ENCODE assay signal across 17 cellular contexts in the genomic region with DNA sequence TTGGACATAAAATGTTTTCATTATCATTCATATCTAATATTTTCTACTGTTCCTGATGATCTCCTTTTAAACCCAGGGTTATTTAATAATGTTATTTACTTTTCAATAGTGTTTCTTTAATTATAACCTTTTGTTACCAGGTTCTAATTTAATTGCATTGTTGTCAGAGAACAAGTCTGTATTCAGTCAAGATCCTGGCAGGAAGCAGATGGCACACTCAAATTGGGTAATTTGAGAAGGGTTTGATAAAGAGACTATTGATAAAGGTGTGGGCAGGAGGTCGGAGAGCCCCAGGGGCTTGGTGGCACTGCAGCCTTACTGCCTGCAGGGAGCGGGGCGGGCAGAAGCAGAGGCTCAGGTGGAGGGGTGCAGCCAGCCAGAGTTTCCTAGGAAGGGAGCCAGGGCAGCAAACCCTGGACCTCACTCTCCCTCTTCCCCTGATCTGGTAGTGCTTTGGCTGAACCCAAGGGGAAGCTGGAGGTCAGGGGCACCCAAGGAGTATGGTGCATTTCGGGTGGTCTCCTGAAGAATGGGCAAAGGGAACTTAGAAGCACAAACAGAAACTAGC. TPM values are rescaled to one million over a fixed set of nuclear protein-coding genes. Genes with fewer than 3 reads are reported as not detected.
DNase-seq lines count a peak whose midpoint lies in the region; TF ChIP-seq lines count a peak whose summit lies in the region.
"Had no signal": no experiment of that assay in that cellular context is flagged by ENCODE, and none has a peak within 500 bp of the region (broad histone marks: within the 10 kb centered on the region; RNA-seq: fewer than 3 reads in every experiment).

No MANE protein-coding gene starts in this region.

- in situ Hi-C loops in KBM-7 (cut with MboI; ENCODE audit: low pct_unique_long_range_greater_than_20kb, low sequenced_read_pairs), result no loop called here

- no peak for TF ChIP-seq CTCF in osteoblast (IDR thresholded peaks at IDR 0.05; ENCODE audit: extremely low read depth, low read depth, low read length)

- H3K4me1 ChIP-seq in osteoblast (ENCODE audit: insufficient read depth, low read length), result no peaks in the 10 kb centered on the region
- H3K4me1 ChIP-seq: adrenal gland, foreskin keratinocyte had no signal

- no peaks in the 10 kb centered on the region for H4K20me1 ChIP-seq in osteoblast (ENCODE audit: insufficient read depth, low read length)

- no peak overlapping the region for H3K4me3 ChIP-seq in osteoblast (ENCODE audit: insufficient read depth, low read length)
- H3K4me3 ChIP-seq: adrenal gland, lower lobe of right lung, vagina had no signal

- DNase-seq in activated CD8-positive, alpha-beta memory T cell treated with anti-CD3 and anti-CD28 coated beads, Interleukin-2, amount 50 U/mL, for 48 hours, result peak; percentile 42
- DNase-seq in activated CD8-positive, alpha-beta memory T cell treated with anti-CD3 and anti-CD28 coated beads for 24 hours, result no peak
- DNase-seq in NCI-H1930 (lab: John Stamatoyannopoulos, UW) (peak; percentile 14 to 50), SK-N-DZ (ENCODE audit: low spot score) (peak; percentile 56), osteoblast (ENCODE audit: insufficient read length, low spot score, missing footprints) (peak; percentile 71), ureter (ENCODE audit: low spot score) (no peak), KBM-7 (no peak)
- no peak for DNase-seq in activated CD4-positive, alpha-beta T cell treated with anti-CD3 and anti-CD28 coated beads, Interleukin-2, amount 50 U/mL, for 48 hours
- DNase-seq: activated CD4-positive, alpha-beta T cell treated with anti-CD3 and anti-CD28 coated beads, Interleukin-2, amount 10 ng/mL, durations not matched to agents 7 days and 5 days; activated T-cell treated with anti-CD3 and anti-CD28 coated beads, Interleukin-2, amount 50 U/mL, for 72 hours; foreskin keratinocyte; lower lobe of right lung; SHP77 had no signal

- H3K9me3 ChIP-seq in osteoblast (ENCODE audit: low read depth, low read length), result no peaks in the 10 kb centered on the region
- H3K9me3 ChIP-seq: adrenal gland, lower lobe of right lung, vagina had no signal

- H3K27me3 ChIP-seq in osteoblast (ENCODE audit: insufficient read depth, low read length), result peaks cover 76% of the 10 kb centered on the region

- H2AFZ ChIP-seq in osteoblast (ENCODE audit: low read length), result no peak overlapping the region

- no peaks in the 10 kb centered on the region for H3K79me2 ChIP-seq in osteoblast (ENCODE audit: insufficient read depth, low read length)

- H3K4me2 ChIP-seq in osteoblast (ENCODE audit: insufficient read depth, low read length), result no peak overlapping the region

- no peak overlapping the region for H3K27ac ChIP-seq in osteoblast (ENCODE audit: low read depth, low read length)
- H3K27ac ChIP-seq: adrenal gland, foreskin keratinocyte, lower lobe of right lung, vagina had no signal

- H3K36me3 ChIP-seq in osteoblast (ENCODE audit: insufficient read depth, low read length), result no peaks in the 10 kb centered on the region
- H3K36me3 ChIP-seq: adrenal gland, lower lobe of right lung, vagina had no signal

RNA-seq across cellular contexts. Expression of a gene that starts 2.3 kb away (rescaled TPM):
- polyA plus RNA-seq in SK-N-DZ (2014; cell fraction: cytosol; rRNA removed), result 81.1 and 88.4 TPM in 2 replicates
- 138 and 201 TPM in 2 replicates for polyA plus RNA-seq in SK-N-DZ (2014; cell fraction: nucleus; rRNA removed)
- total RNA-seq in osteoblast (under 0.01 TPM in 1 of 2 replicates, not detected in the other), ureter (1.2 TPM)
- total RNA-seq: foreskin keratinocyte had no signal
- polyA plus RNA-seq: foreskin keratinocyte had no signal

RNA-seq across cellular contexts. Expression of a gene that starts 46.3 kb away (rescaled TPM):
- 0.10 TPM in 1 of 2 replicates, not detected in the other for polyA plus RNA-seq in SK-N-DZ (2014; cell fraction: cytosol; rRNA removed)
- polyA plus RNA-seq in SK-N-DZ (2014; cell fraction: nucleus; rRNA removed), result not detected in 2 replicates
- not detected in 2 replicates for total RNA-seq in osteoblast
- 0.31 TPM for total RNA-seq in ureter
- total RNA-seq: activated CD4-positive, alpha-beta T cell treated with anti-CD3 and anti-CD28 coated beads, Interleukin-2, amount 10 ng/mL, durations not matched to agents 7 days and 5 days; activated T-cell treated with anti-CD3 and anti-CD28 coated beads, Interleukin-2, amount 50 U/mL, for 72 hours; foreskin keratinocyte; lower lobe of right lung; renal cortical epithelial cell; T-helper 2 cell treated with Interferon-gamma antibody and Interleukin-4, amounts not matched to agents 100 ng/mL and 5 ng/mL, for 36 hours; vagina had no signal
- polyA plus RNA-seq: foreskin keratinocyte had no signal

Comparison
In these comparisons a context has a peak if more than half of its experiments do, and no peak if none do; other contexts are left out.
1. DNase-seq: peak in activated CD8-positive, alpha-beta memory T cell treated with anti-CD3 and anti-CD28 coated beads, Interleukin-2, amount 50 U/mL, for 48 hours (single experiment), NCI-H1930 (2 of 2), SK-N-DZ (single experiment) and osteoblast (single experiment); none in activated CD8-positive, alpha-beta memory T cell treated with anti-CD3 and anti-CD28 coated beads for 24 hours (single experiment), ureter (single experiment), activated CD4-positive, alpha-beta T cell treated with anti-CD3 and anti-CD28 coated beads, Interleukin-2, amount 50 U/mL, for 48 hours (0 of 2) and KBM-7 (single experiment).